ENCODE assay signal across 11 cellular contexts in the genomic region with DNA sequence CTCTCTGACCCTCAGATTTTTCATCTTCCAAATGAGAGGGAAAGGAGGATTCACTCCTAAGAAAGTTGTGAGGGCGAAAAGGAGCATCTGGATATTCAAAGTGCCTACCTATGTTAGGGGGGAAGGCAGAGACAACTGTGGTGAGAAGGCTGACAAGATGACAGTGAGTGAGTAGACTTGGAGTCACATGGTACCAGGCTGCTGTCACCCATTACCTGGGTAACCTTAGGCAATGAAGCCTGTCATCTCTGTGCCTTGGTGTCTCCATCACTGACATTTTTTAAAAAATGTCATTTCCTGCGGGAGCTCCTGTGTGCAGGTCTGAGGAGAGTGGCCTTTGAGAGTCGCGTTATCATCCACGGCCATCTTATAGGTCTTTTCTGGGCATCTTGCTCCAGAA.
"Had no signal": no experiment of that assay in that cellular context is flagged by ENCODE, and none has a peak within 500 bp of the region (broad histone marks: within the 10 kb centered on the region; RNA-seq: fewer than 3 reads in every experiment).

No MANE protein-coding gene starts in this region.

- ATAC-seq: GM23338, HCT116 had no signal

- H3K4me3 Mint-ChIP-seq: GM23338, H9, HFFc6 had no signal

- H3K36me3 ChIP-seq: HAP-1 had no signal

- FAIRE-seq: H1, H54 had no signal

- H3K9ac ChIP-seq: GM23248 had no signal

- H3K27ac Mint-ChIP-seq: GM23338, H9, HFFc6 had no signal

- H3K4me1 Mint-ChIP-seq: GM23338 had no signal

- H3K9me3 Mint-ChIP-seq: GM23338, H9 had no signal

- H3K4me1 ChIP-seq: HAP-1 had no signal

- H3K4me3 ChIP-seq: GM23248, GM23338, HAP-1 had no signal

- DNase-seq: GM23248, GOT3, H7, H9, HCEC 1CT, HFFc6 had no signal

- H3K27ac ChIP-seq: GM23248 had no signal

- H3K4me2 ChIP-seq: GM23338 had no signal

- H3K9me3 ChIP-seq: HAP-1 had no signal

- H2AFZ ChIP-seq: GM23248, GM23338 had no signal
